ENCODE assay signal across 21 cellular contexts in genomic region chr6:139595183-139595582, GRCh38.
DNase-seq lines count a peak whose midpoint lies in the region; ATAC-seq, FAIRE-seq and TF ChIP-seq lines count a peak whose summit lies in the region.
"Had no signal": no experiment of that assay in that cellular context is flagged by ENCODE, and none has a peak within 500 bp of the region (broad histone marks: within the 10 kb centered on the region; RNA-seq: fewer than 3 reads in every experiment).

No MANE protein-coding gene starts in this region.

- H3K36me3 Mint-ChIP-seq in stimulated activated memory B cell treated with anti-CD40 and anti-IgM and Interleukin-4, amounts not matched to agents 10 μg/mL and 1 μg/mL and 100 μg/mL, for 72 hours, result no peaks in the 10 kb centered on the region

- no peaks in the 10 kb centered on the region for H3K27me3 ChIP-seq in psoas muscle (ENCODE audit: insufficient read depth in 3 of 3, low read length in 2 of 3)

- H3K9me3 ChIP-seq in kidney (ENCODE audit: control insufficient read depth in 1 of 2, low read length in 2 of 2), result no peaks in the 10 kb centered on the region
- H3K9me3 ChIP-seq in psoas muscle, result no peaks in the 10 kb centered on the region
- H3K9me3 ChIP-seq: mucosa of descending colon had no signal

- H3K36me3 ChIP-seq in kidney (ENCODE audit: control insufficient read depth in 1 of 2, insufficient read depth in 2 of 2, low read length in 2 of 2) (no peaks in the 10 kb centered on the region), psoas muscle (ENCODE audit: insufficient read depth in 1 of 2, low read depth in 1 of 2) (no peaks in the 10 kb centered on the region)

- ATAC-seq in stimulated activated memory B cell treated with anti-CD40 and anti-IgM and Interleukin-4, amounts not matched to agents 10 μg/mL and 1 μg/mL and 100 μg/mL, for 72 hours, result no peak
- no peak for ATAC-seq in HG03159 (IDR thresholded peaks at IDR 0.05; ENCODE audit: unreplicated experiment)
- no peak for ATAC-seq in psoas muscle
- ATAC-seq: activated T-cell treated with anti-CD3 and anti-CD28 coated beads, Interleukin-2, amount 50 U/mL, for 72 hours; SK-N-SH treated with all-trans-retinoic acid at 6 μM for 48 hours had no signal

- intact Hi-C loops in kidney (cut with DNase I), result no loop called here
- intact Hi-C loops in psoas muscle (cut with DNase I), result loop anchor here in 1 of 2 donors (5.0 kb wide), 1 partner anchor 92 kb away; no protein-coding TSS in a partner anchor

- no peaks in the 10 kb centered on the region for H3K9me3 Mint-ChIP-seq in stimulated activated memory B cell treated with anti-CD40 and anti-IgM and Interleukin-4, amounts not matched to agents 10 μg/mL and 1 μg/mL and 100 μg/mL, for 72 hours
- H3K9me3 Mint-ChIP-seq: activated T-cell treated with anti-CD3 and anti-CD28 coated beads, Interleukin-2, amount 50 U/mL, for 72 hours had no signal

- H3K4me1 ChIP-seq in kidney (ENCODE audit: control insufficient read depth in 1 of 2, insufficient read depth in 1 of 2, low read depth in 1 of 2, low read length in 2 of 2) (peaks cover 7 to 28% of the 10 kb centered on the region in 2 donors), psoas muscle (peaks cover 44% of the 10 kb centered on the region)

- no peak overlapping the region for H3K4me3 Mint-ChIP-seq in stimulated activated memory B cell treated with anti-CD40 and anti-IgM and Interleukin-4, amounts not matched to agents 10 μg/mL and 1 μg/mL and 100 μg/mL, for 72 hours
- H3K4me3 Mint-ChIP-seq: activated T-cell treated with anti-CD3 and anti-CD28 coated beads, Interleukin-2, amount 50 U/mL, for 72 hours had no signal

- peaks cover 6% of the 10 kb centered on the region for H3K4me1 Mint-ChIP-seq in stimulated activated memory B cell treated with anti-CD40 and anti-IgM and Interleukin-4, amounts not matched to agents 10 μg/mL and 1 μg/mL and 100 μg/mL, for 72 hours

- FAIRE-seq in islet of Langerhans (lab: Jason Lieb, UNC) (peak; percentile 9), kidney (lab: Jason Lieb, UNC) (no peak)
- FAIRE-seq: endothelial cell of umbilical vein, GM19239 had no signal

- no peak for TF ChIP-seq CTCF in cardiac fibroblast (IDR thresholded peaks at IDR 0.05; ENCODE audit: low read depth, low read length)
- no peak for TF ChIP-seq CTCF in kidney (IDR thresholded peaks at IDR 0.05; ENCODE audit: borderline replicate concordance, extremely low read depth, insufficient read depth)
- no peak for TF ChIP-seq CTCF in psoas muscle (IDR thresholded peaks at IDR 0.05)

- H3K27ac Mint-ChIP-seq in stimulated activated memory B cell treated with anti-CD40 and anti-IgM and Interleukin-4, amounts not matched to agents 10 μg/mL and 1 μg/mL and 100 μg/mL, for 72 hours, result peak overlapping the region; percentile 18
- H3K27ac Mint-ChIP-seq: activated T-cell treated with anti-CD3 and anti-CD28 coated beads, Interleukin-2, amount 50 U/mL, for 72 hours had no signal

- 88 to 92% (median 92%) methylated on average over 3 of the region's 3 CpGs for WGBS in psoas muscle, 3 donors

- H3K27ac ChIP-seq in kidney (ENCODE audit: low read depth in 2 of 2, low read length in 2 of 2) (no peak overlapping the region), psoas muscle (no peak overlapping the region)
- H3K27ac ChIP-seq: C4-2B had no signal

- H3K9ac ChIP-seq in kidney (ENCODE audit: low read length in 2 of 2), result no peak overlapping the region

- DNase-seq in M059J (ENCODE audit: low read depth), result peak; percentile 94
- peak; percentile 29 for DNase-seq in cardiac fibroblast (ENCODE audit: low read depth in 2 of 2)
- DNase-seq in kidney, result no peak
- DNase-seq in psoas muscle, result no peak
- DNase-seq: activated CD4-positive, alpha-beta T cell treated with anti-CD3 and anti-CD28 coated beads, Interleukin-2, amount 50 U/mL, for 4 hours; activated T-cell treated with anti-CD3 and anti-CD28 coated beads, Interleukin-2, amount 50 U/mL, for 72 hours; DMS153; hippocampal formation; left colon; NCI-H1092 treated with DMSO at 0.1 percent for 48 hours; stimulated activated CD4-positive, alpha-beta T cell treated with anti-CD3 and anti-CD28 coated beads, Interleukin-12 subunit alpha, Interleukin-12 subunit beta, amount 100 ng/mL, for 4 hours; stimulated activated naive CD4-positive, alpha-beta T cell had no signal

- H3K4me3 ChIP-seq in cardiac fibroblast (replicated peaks in 1 of 2; ENCODE audit: low read depth in 2 of 2, low read length in 2 of 2) (no peak overlapping the region), kidney (ENCODE audit: low read length in 2 of 2) (no peak overlapping the region), psoas muscle (no peak overlapping the region)
- H3K4me3 ChIP-seq: coronary artery, mucosa of descending colon had no signal

- no peaks in the 10 kb centered on the region for H3K27me3 Mint-ChIP-seq in stimulated activated memory B cell treated with anti-CD40 and anti-IgM and Interleukin-4, amounts not matched to agents 10 μg/mL and 1 μg/mL and 100 μg/mL, for 72 hours

Comparison
In these comparisons a context has a peak if more than half of its experiments do, and no peak if none do; other contexts are left out.
1. DNase-seq: peak in M059J (single experiment) and cardiac fibroblast (2 of 2); none in kidney (single experiment) and psoas muscle (0 of 2).